ENCODE assay signal across 2 cellular contexts in genomic region chr20:45104786-45105185, GRCh38.
A peak's percentile ranks its signal among the peaks of the same experiment; 100 is the strongest.
TF ChIP-seq lines count a peak whose summit lies in the region.

No MANE protein-coding gene starts in this region.

TF ChIP-seq in SK-N-SH, 30 proteins besides CTCF, POLR2A, EP300 and RAD21:
- TF ChIP-seq MXI1 (IDR thresholded peaks at IDR 0.05; ENCODE audit: low read depth, low read length) (no peak), USF1 (IDR thresholded peaks at IDR 0.05; ENCODE audit: borderline replicate concordance, low read depth) (peak; percentile 38), FOSL2 (IDR thresholded peaks at IDR 0.05; ENCODE audit: borderline replicate concordance, low read depth) (peak; percentile 89), TEAD4 (IDR thresholded peaks at IDR 0.05; ENCODE audit: borderline replicate concordance, insufficient read depth) (peak; percentile 82; the same call in 1 of the 2 replicates), NFIC (IDR thresholded peaks at IDR 0.05; ENCODE audit: borderline replicate concordance) (peak; percentile 72; the same call in 1 of the 2 replicates), JUND (IDR thresholded peaks at IDR 0.05) (peak; percentile 86), PBX3 (IDR thresholded peaks at IDR 0.05) (peak; percentile 81), GABPA (IDR thresholded peaks at IDR 0.05; ENCODE audit: low read depth) (no peak), MEF2A (IDR thresholded peaks at IDR 0.05; ENCODE audit: borderline replicate concordance, low read depth) (no peak; the same call in 1 of the 2 replicates), FOXM1 (IDR thresholded peaks at IDR 0.05; ENCODE audit: low read depth) (no peak), GATA2 (CRISPR knock-in tag; IDR thresholded peaks at IDR 0.05) (no peak), RXRA (IDR thresholded peaks at IDR 0.05; ENCODE audit: borderline replicate concordance, low read depth) (0 out of 2 replicates have a peak, but pooled peaks have one; percentile 42), YY1 (IDR thresholded peaks at IDR 0.05; ENCODE audit: low read depth) (peak; percentile 64; the same call in 1 of the 2 replicates), POLR2AphosphoS5 (IDR thresholded peaks at IDR 0.05; ENCODE audit: low read depth, low read length) (peak; percentile 58; the same call in 1 of the 2 replicates), MAX (IDR thresholded peaks at IDR 0.05; ENCODE audit: low read depth) (peak; percentile 80), REST (IDR thresholded peaks at IDR 0.05; ENCODE audit: low read depth, low read length) (no peak), TCF12 (IDR thresholded peaks at IDR 0.05) (peak; percentile 92), SIN3A (IDR thresholded peaks at IDR 0.05; ENCODE audit: borderline replicate concordance, low read depth, low read length) (peak; percentile 73; the same call in 1 of the 2 replicates)

TF ChIP-seq in HepG2, 621 proteins besides CTCF, POLR2A, EP300 and RAD21:
- no peak for TF ChIP-seq KMT2A (CRISPR knock-in tag; IDR thresholded peaks at IDR 0.05)
- TF ChIP-seq MYC (CRISPR knock-in tag; IDR thresholded peaks at IDR 0.05; ENCODE audit: borderline replicate concordance) = no peak
- no peak for TF ChIP-seq ZNF335 (CRISPR knock-in tag; IDR thresholded peaks at IDR 0.05)
- TF ChIP-seq ZNF775 (CRISPR knock-in tag; IDR thresholded peaks at IDR 0.05; ENCODE audit: borderline replicate concordance) = no peak
- no peak for TF ChIP-seq JUND (CRISPR knock-in tag; IDR thresholded peaks at IDR 0.05)
- TF ChIP-seq ZNF362 (CRISPR knock-in tag; IDR thresholded peaks at IDR 0.05; ENCODE audit: borderline replicate concordance) = no peak
- no peak for TF ChIP-seq ZBTB39 (CRISPR knock-in tag; IDR thresholded peaks at IDR 0.05)
- TF ChIP-seq FOXM1 (CRISPR knock-in tag; IDR thresholded peaks at IDR 0.05) = no peak
- TF ChIP-seq U2AF1 (optimal IDR thresholded peaks at IDR 0.05; ENCODE audit: low read depth, low read length) = no peak
- TF ChIP-seq ZNF615 (CRISPR knock-in tag; IDR thresholded peaks at IDR 0.05; ENCODE audit: borderline replicate concordance) = no peak
- no peak for TF ChIP-seq HNRNPL (IDR thresholded peaks at IDR 0.05; ENCODE audit: low read depth, low read length)
- no peak for TF ChIP-seq ZNF597 (CRISPR knock-in tag; IDR thresholded peaks at IDR 0.05)
- TF ChIP-seq ARNTL (CRISPR knock-in tag; IDR thresholded peaks at IDR 0.05) = no peak
- TF ChIP-seq NFYC (CRISPR knock-in tag; IDR thresholded peaks at IDR 0.05) = no peak
